Comparison of ENCODE assay signal across 1 cellular context in the genomic region with DNA sequence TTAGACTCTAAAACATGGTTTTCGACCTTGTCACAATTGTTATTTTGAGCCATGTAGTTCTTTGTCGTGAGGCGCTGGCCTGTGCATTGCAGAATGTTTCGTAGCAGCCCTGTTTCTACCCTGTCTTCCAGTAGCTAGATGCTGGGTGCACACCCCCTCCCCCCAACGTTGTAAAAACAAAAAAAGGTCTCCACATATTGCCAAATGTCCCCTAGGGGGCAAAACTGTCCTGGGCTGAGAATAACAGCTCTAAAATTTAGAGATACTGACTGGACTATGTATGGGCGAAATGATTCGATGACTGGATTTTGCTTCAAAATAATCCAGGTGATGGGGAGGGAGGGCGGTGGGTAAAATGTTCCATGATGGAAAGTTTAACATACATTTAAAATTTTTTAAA.
TF ChIP-seq lines count a peak whose summit lies in the region.

No MANE protein-coding gene starts in this region.

TF ChIP-seq in GM23338, 12 proteins besides CTCF, POLR2A, EP300 and RAD21 (continued from another document):
- TF ChIP-seq, protein P1, sequence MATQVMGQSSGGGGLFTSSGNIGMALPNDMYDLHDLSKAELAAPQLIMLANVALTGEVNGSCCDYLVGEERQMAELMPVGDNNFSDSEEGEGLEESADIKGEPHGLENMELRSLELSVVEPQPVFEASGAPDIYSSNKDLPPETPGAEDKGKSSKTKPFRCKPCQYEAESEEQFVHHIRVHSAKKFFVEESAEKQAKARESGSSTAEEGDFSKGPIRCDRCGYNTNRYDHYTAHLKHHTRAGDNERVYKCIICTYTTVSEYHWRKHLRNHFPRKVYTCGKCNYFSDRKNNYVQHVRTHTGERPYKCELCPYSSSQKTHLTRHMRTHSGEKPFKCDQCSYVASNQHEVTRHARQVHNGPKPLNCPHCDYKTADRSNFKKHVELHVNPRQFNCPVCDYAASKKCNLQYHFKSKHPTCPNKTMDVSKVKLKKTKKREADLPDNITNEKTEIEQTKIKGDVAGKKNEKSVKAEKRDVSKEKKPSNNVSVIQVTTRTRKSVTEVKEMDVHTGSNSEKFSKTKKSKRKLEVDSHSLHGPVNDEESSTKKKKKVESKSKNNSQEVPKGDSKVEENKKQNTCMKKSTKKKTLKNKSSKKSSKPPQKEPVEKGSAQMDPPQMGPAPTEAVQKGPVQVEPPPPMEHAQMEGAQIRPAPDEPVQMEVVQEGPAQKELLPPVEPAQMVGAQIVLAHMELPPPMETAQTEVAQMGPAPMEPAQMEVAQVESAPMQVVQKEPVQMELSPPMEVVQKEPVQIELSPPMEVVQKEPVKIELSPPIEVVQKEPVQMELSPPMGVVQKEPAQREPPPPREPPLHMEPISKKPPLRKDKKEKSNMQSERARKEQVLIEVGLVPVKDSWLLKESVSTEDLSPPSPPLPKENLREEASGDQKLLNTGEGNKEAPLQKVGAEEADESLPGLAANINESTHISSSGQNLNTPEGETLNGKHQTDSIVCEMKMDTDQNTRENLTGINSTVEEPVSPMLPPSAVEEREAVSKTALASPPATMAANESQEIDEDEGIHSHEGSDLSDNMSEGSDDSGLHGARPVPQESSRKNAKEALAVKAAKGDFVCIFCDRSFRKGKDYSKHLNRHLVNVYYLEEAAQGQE (IDR thresholded peaks at IDR 0.05; ENCODE audit: unreplicated experiment) = no peak
TF ChIP-seq in GM23338: peak in this region for 0.
